8 cellular contexts compared by ENCODE assay signal in the genomic region with DNA sequence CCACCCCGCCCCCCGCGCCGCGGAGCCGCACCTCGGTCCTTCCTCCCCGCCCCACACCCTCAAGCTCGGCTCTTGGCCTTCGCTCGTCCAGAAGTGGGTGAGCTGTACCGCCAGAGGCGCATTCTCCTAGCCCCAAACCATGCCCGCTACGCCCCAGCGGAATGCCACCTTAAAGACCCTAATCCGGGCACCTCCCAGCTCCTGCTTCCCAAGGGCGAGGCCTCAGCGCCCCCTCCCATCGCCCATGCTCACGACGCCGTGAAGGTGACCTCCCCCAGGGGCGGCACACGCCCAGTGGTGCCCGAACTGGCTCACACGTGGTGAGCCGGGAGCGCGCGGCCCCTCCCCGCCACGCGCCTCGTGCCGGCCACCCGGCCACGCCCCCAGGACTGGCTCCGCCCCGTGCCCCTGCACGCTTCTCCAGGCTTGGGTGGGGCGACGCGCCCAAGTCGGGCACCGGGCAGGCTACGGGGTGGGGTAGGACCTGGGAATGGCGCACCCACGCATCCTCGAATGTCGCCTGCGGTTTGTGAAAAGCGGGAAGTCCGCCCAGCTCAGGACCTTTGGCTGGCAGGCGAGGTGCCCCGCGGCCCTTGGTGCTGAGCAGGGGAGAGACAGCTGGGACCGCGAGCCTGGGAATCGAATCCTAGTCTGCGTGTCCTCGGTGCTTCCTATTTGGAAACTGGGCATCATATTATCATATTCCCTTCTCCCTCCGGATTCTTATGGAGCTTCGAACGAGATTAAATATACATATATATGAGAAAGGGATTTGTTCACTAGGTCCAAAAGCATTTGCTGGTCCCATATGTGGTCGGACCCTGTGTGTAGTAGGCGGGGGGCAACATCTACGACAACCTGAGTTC. TPM values are rescaled to one million over a fixed set of nuclear protein-coding genes. Genes with fewer than 3 reads are reported as not detected.
DNase-seq lines count a peak whose midpoint lies in the region; ATAC-seq and TF ChIP-seq lines count a peak whose summit lies in the region.

No MANE protein-coding gene starts in this region.

- H3K79me2 ChIP-seq in DND-41 (ENCODE audit: insufficient read depth, low read length) = peaks cover 14% of the 10 kb centered on the region

- intact Hi-C loops in naive thymus-derived CD4-positive, alpha-beta T cell (cut with micrococcal nuclease) = loop anchor here (1.0 to 10.0 kb wide), 6 partner anchors 14 to 1780 kb away; a partner anchor contains a TSS

- POLR2A ChIA-PET in naive thymus-derived CD4-positive, alpha-beta T cell (lab: Charles Lee) = interaction anchor here (0.7 to 6.3 kb wide), 8 partner anchors 11 to 98 kb away, joined by 3 to 74 read pairs (median 5); a partner anchor contains a TSS

- TF ChIP-seq CTCF in DND-41 (IDR thresholded peaks at IDR 0.05; ENCODE audit: borderline replicate concordance, extremely low read depth, low read length, poor library complexity, severe bottlenecking) = peak; percentile 41
- peak in 5 of 6 experiments; percentile 14 to 47 (median 33) for TF ChIP-seq CTCF in Peyer's patch (IDR thresholded peaks at IDR 0.05)

- H3K36me3 ChIP-seq in DND-41 (ENCODE audit: insufficient read depth, low read length) (peaks cover 10% of the 10 kb centered on the region; the same call in 1 of the 2 replicates), Peyer's patch (no peaks in the 10 kb centered on the region)
- H3K36me3 ChIP-seq in naive thymus-derived CD4-positive, alpha-beta T cell (ENCODE audit: control insufficient read depth in 2 of 3, insufficient read depth in 3 of 3, low read length in 3 of 3) = no peaks in the 10 kb centered on the region

- peaks cover 0 to 8% (median 0%) of the 10 kb centered on the region in 5 donors for H3K27me3 Mint-ChIP-seq in naive thymus-derived CD4-positive, alpha-beta T cell
- H3K27me3 Mint-ChIP-seq in stimulated activated memory B cell treated with anti-CD40 and anti-IgM and Interleukin-4, amounts not matched to agents 10 μg/mL and 1 μg/mL and 100 μg/mL, for 72 hours = no peaks in the 10 kb centered on the region

- TF ChIP-seq POLR2A in Peyer's patch (IDR thresholded peaks at IDR 0.05) = peak in 1 of 2 donors; percentile 52

- CTCF ChIA-PET in naive thymus-derived CD4-positive, alpha-beta T cell (lab: Charles Lee) = interaction anchor here (0.6 to 1.0 kb wide), 4 partner anchors 9 to 116 kb away, joined by 3 read pairs; no protein-coding TSS in a partner anchor

- H3K4me3 ChIP-seq in DND-41 (ENCODE audit: low read depth in 1 of 2, low read length in 2 of 2) (peak overlapping the region; percentile 24 to 63), Peyer's patch (peak overlapping the region; percentile 59 to 90 (median 80))
- H3K4me3 ChIP-seq in naive thymus-derived CD4-positive, alpha-beta T cell (ENCODE audit: low read length) = peak overlapping the region; percentile 80

- peak overlapping the region; percentile 88 to 97 (median 94) for H3K4me3 Mint-ChIP-seq in naive thymus-derived CD4-positive, alpha-beta T cell
- H3K4me3 Mint-ChIP-seq in stimulated activated memory B cell treated with anti-CD40 and anti-IgM and Interleukin-4, amounts not matched to agents 10 μg/mL and 1 μg/mL and 100 μg/mL, for 72 hours = peak overlapping the region; percentile 90

- H3K27ac ChIP-seq in DND-41 (ENCODE audit: low read length) (peak overlapping the region; percentile 65), Peyer's patch (peak overlapping the region; percentile 89 to 98 (median 93))
- H3K27ac ChIP-seq in naive thymus-derived CD4-positive, alpha-beta T cell (ENCODE audit: low read depth, low read length) = peak overlapping the region; percentile 77

- peaks cover 0 to 2% (median 0%) of the 10 kb centered on the region in 11 donors for H3K9me3 Mint-ChIP-seq in naive thymus-derived CD4-positive, alpha-beta T cell
- H3K9me3 Mint-ChIP-seq in stimulated activated memory B cell treated with anti-CD40 and anti-IgM and Interleukin-4, amounts not matched to agents 10 μg/mL and 1 μg/mL and 100 μg/mL, for 72 hours = no peaks in the 10 kb centered on the region

- H3K4me2 ChIP-seq in DND-41 (ENCODE audit: insufficient read depth, low read length) = peak overlapping the region; percentile 93

- peak overlapping the region; percentile 68 for H2AFZ ChIP-seq in DND-41 (ENCODE audit: low read depth, low read length)

- ATAC-seq in DND-41 (ENCODE audit: insufficient read depth, low read depth) (peak; percentile 68), GM21723 (IDR thresholded peaks at IDR 0.05; ENCODE audit: unreplicated experiment) (peak; percentile 46)
- ATAC-seq in naive thymus-derived CD4-positive, alpha-beta T cell = peak; percentile 75
- peak; percentile 82 for ATAC-seq in stimulated activated memory B cell treated with anti-CD40 and anti-IgM and Interleukin-4, amounts not matched to agents 10 μg/mL and 1 μg/mL and 100 μg/mL, for 72 hours

- DNase-seq in DND-41 = peak; percentile 91
- DNase-seq in KG1 (lab: John Stamatoyannopoulos, UW) = peak; percentile 91
- DNase-seq in Peyer's patch = peak; percentile 92 to 97 (median 96)
- peak; percentile 80 for DNase-seq in activated T-helper 1 cell treated with Interleukin-2 at 50 U/mL for 16 hours (ENCODE audit: low read depth)
- peak; percentile 80 for DNase-seq in fibroblast of gingiva (ENCODE audit: low read depth)
- DNase-seq in naive thymus-derived CD4-positive, alpha-beta T cell = peak; percentile 74 to 96 (median 84)

- H4K20me1 ChIP-seq in DND-41 (ENCODE audit: insufficient read depth, low read length) = peaks cover 16% of the 10 kb centered on the region

- H3K36me3 Mint-ChIP-seq in naive thymus-derived CD4-positive, alpha-beta T cell = no peaks in the 10 kb centered on the region
- H3K36me3 Mint-ChIP-seq in stimulated activated memory B cell treated with anti-CD40 and anti-IgM and Interleukin-4, amounts not matched to agents 10 μg/mL and 1 μg/mL and 100 μg/mL, for 72 hours = peaks cover 18% of the 10 kb centered on the region

- H3K4me1 ChIP-seq in DND-41 (ENCODE audit: insufficient read depth, low read length) = peaks cover 50% of the 10 kb centered on the region
- peaks cover 0 to 28% (median 2%) of the 10 kb centered on the region in 4 donors for H3K4me1 ChIP-seq in Peyer's patch
- peaks cover 7 to 9% of the 10 kb centered on the region in 2 donors for H3K4me1 ChIP-seq in naive thymus-derived CD4-positive, alpha-beta T cell (ENCODE audit: control insufficient read depth in 2 of 2, insufficient read depth in 2 of 2, low read length in 2 of 2)

- peak overlapping the region; percentile 64 for H3K9ac ChIP-seq in DND-41 (ENCODE audit: low read depth, low read length)

- H3K27me3 ChIP-seq in DND-41 (ENCODE audit: insufficient read depth, low read length, poor library complexity) = no peaks in the 10 kb centered on the region
- H3K27me3 ChIP-seq in Peyer's patch = no peaks in the 10 kb centered on the region
- no peaks in the 10 kb centered on the region for H3K27me3 ChIP-seq in naive thymus-derived CD4-positive, alpha-beta T cell (ENCODE audit: control insufficient read depth in 2 of 2, insufficient read depth in 2 of 2, low read length in 2 of 2)

- no peaks in the 10 kb centered on the region for H3K9me3 ChIP-seq in DND-41 (ENCODE audit: insufficient read depth, low read length, severe bottlenecking)
- H3K9me3 ChIP-seq in Peyer's patch = no peaks in the 10 kb centered on the region
- no peaks in the 10 kb centered on the region for H3K9me3 ChIP-seq in naive thymus-derived CD4-positive, alpha-beta T cell (ENCODE audit: control insufficient read depth in 2 of 3, low read length in 3 of 3)

- peaks cover 7 to 20% (median 17%) of the 10 kb centered on the region in 7 donors for H3K4me1 Mint-ChIP-seq in naive thymus-derived CD4-positive, alpha-beta T cell
- peaks cover 39% of the 10 kb centered on the region for H3K4me1 Mint-ChIP-seq in stimulated activated memory B cell treated with anti-CD40 and anti-IgM and Interleukin-4, amounts not matched to agents 10 μg/mL and 1 μg/mL and 100 μg/mL, for 72 hours

- H3K27ac Mint-ChIP-seq in naive thymus-derived CD4-positive, alpha-beta T cell = peak overlapping the region; percentile 84 to 96 (median 94)
- peak overlapping the region; percentile 85 for H3K27ac Mint-ChIP-seq in stimulated activated memory B cell treated with anti-CD40 and anti-IgM and Interleukin-4, amounts not matched to agents 10 μg/mL and 1 μg/mL and 100 μg/mL, for 72 hours

RNA-seq across cellular contexts. Expression of a gene that starts 0.9 kb away (rescaled TPM):
- total RNA-seq in Peyer's patch = 1 to 10 TPM; 1.4 to 7.4 (median 2.5) TPM
- 10 to 100 TPM in 3 of 5 experiments, 1 to 10 TPM in 2; 4.6 to 15.1 (median 12.3) TPM for total RNA-seq in naive thymus-derived CD4-positive, alpha-beta T cell
- polyA plus RNA-seq in naive thymus-derived CD4-positive, alpha-beta T cell = 1 to 10 TPM in 1 of 2 donors, under 1 TPM in 1; 0.89 to 1.3 TPM

RNA-seq across cellular contexts. Expression of a gene that starts 22.5 kb away (rescaled TPM):
- 1 to 10 TPM; 2.1 to 5.5 (median 4.6) TPM for total RNA-seq in Peyer's patch
- total RNA-seq in naive thymus-derived CD4-positive, alpha-beta T cell = 1 to 10 TPM in 3 of 5 experiments, under 1 TPM in 2; 0.24 to 2.1 (median 1.3) TPM
- 1 to 10 TPM; 1.3 to 1.8 TPM for polyA plus RNA-seq in naive thymus-derived CD4-positive, alpha-beta T cell

RNA-seq across cellular contexts. Expression of a gene that starts 27.0 kb away (rescaled TPM):
- total RNA-seq in Peyer's patch = 10 to 100 TPM in 3 of 4 donors, 1 to 10 TPM in 1; 9.6 to 17.3 (median 13.9) TPM
- 10 to 100 TPM; 14.6 to 31.9 (median 27.1) TPM for total RNA-seq in naive thymus-derived CD4-positive, alpha-beta T cell
- polyA plus RNA-seq in naive thymus-derived CD4-positive, alpha-beta T cell = 10 to 100 TPM in 1 of 2 donors, 1 to 10 TPM in 1; 5.6 to 15.3 TPM

RNA-seq across cellular contexts. Expression of a gene that starts 33.9 kb away (rescaled TPM):
- 10 to 100 TPM in 2 of 4 donors, 1 to 10 TPM in 2; 6.3 to 41.3 (median 10.5) TPM for total RNA-seq in Peyer's patch
- 1 to 10 TPM; 3.4 to 5.7 (median 4.8) TPM for total RNA-seq in naive thymus-derived CD4-positive, alpha-beta T cell
- 1 to 10 TPM in 1 of 2 donors, under 1 TPM in 1; 0.86 to 1.1 TPM for polyA plus RNA-seq in naive thymus-derived CD4-positive, alpha-beta T cell

RNA-seq across cellular contexts. Expression of a gene that starts 56.1 kb away (rescaled TPM):
- total RNA-seq in Peyer's patch = 10 to 100 TPM in 2 of 4 donors, 1 to 10 TPM in 2; 8.3 to 22.7 (median 12.1) TPM
- total RNA-seq in naive thymus-derived CD4-positive, alpha-beta T cell = 10 to 100 TPM in 1 of 5 experiments, 1 to 10 TPM in 4; 2.4 to 27.7 (median 9.4) TPM
- 10 to 100 TPM; 12.6 to 16.0 TPM for polyA plus RNA-seq in naive thymus-derived CD4-positive, alpha-beta T cell

Comparison
In these comparisons a context has a peak if more than half of its experiments do, and no peak if none do; other contexts are left out.
1. Peak in every context shown above with its lines: DNase-seq, ATAC-seq, H3K4me3 ChIP-seq and H3K27ac ChIP-seq.